8 cellular contexts compared by ENCODE assay signal in genomic region chr4:84499065-84499982, GRCh38. TPM values are rescaled to one million over a fixed set of nuclear protein-coding genes. Genes with fewer than 3 reads are reported as not detected.
DNase-seq lines count a peak whose midpoint lies in the region; ATAC-seq and TF ChIP-seq lines count a peak whose summit lies in the region.

TSS of gene NKX6-1 (minus strand) at chr4:84499292. CDS start at chr4:84498228, 1,064 bp downstream.

- H3K4me2 ChIP-seq in osteoblast (ENCODE audit: insufficient read depth, low read length): peak within 1 kb of the TSS; percentile 87

- ATAC-seq in activated T-helper 17 cell treated with anti-CD3 and anti-CD28 coated beads, Interleukin-2, amount 50 U/mL, for 72 hours (replicated peaks): no peak
- ATAC-seq in Right ventricle myocardium superior (ENCODE audit: poor library complexity) (peak; percentile 86), HG03460 (IDR thresholded peaks at IDR 0.05; ENCODE audit: unreplicated experiment) (no peak)

- H3K9me3 Mint-ChIP-seq in activated T-helper 17 cell treated with anti-CD3 and anti-CD28 coated beads, Interleukin-2, amount 50 U/mL, for 72 hours: peaks cover 5% of the 10 kb centered on the region

- H3K4me3 ChIP-seq in osteoblast (ENCODE audit: insufficient read depth, low read length): peak within 1 kb of the TSS; percentile 65

- H3K27me3 Mint-ChIP-seq in activated T-helper 17 cell treated with anti-CD3 and anti-CD28 coated beads, Interleukin-2, amount 50 U/mL, for 72 hours: peaks cover 77% of the 10 kb centered on the region

- H3K4me1 Mint-ChIP-seq in activated T-helper 17 cell treated with anti-CD3 and anti-CD28 coated beads, Interleukin-2, amount 50 U/mL, for 72 hours: peaks cover 3% of the 10 kb centered on the region

- H3K27ac ChIP-seq in osteoblast (ENCODE audit: low read depth, low read length): no peak within 1 kb of the TSS

- DNase-seq in NCI-H1417 (lab: John Stamatoyannopoulos, UW) (peak; percentile 94 to 95 (median 95)), NCI-H1417 treated with DMSO at 0.1 percent for 48 hours (lab: John Stamatoyannopoulos, UW) (no peak), NCI-H1930 (lab: John Stamatoyannopoulos, UW) (peak; percentile 92 to 93), Right ventricle myocardium superior (peak; percentile 70), osteoblast (ENCODE audit: insufficient read length, low spot score, missing footprints) (peak; percentile 94), 8988T (no peak)

- no peak within 1 kb of the TSS for H3K27ac Mint-ChIP-seq in activated T-helper 17 cell treated with anti-CD3 and anti-CD28 coated beads, Interleukin-2, amount 50 U/mL, for 72 hours

- H3K79me2 ChIP-seq in osteoblast (ENCODE audit: insufficient read depth, low read length): no peaks in the 10 kb centered on the region

- H3K36me3 Mint-ChIP-seq in activated T-helper 17 cell treated with anti-CD3 and anti-CD28 coated beads, Interleukin-2, amount 50 U/mL, for 72 hours (ENCODE audit: low read depth): peaks cover 25% of the 10 kb centered on the region

- H3K36me3 ChIP-seq in osteoblast (ENCODE audit: insufficient read depth, low read length): no peaks in the 10 kb centered on the region

- peaks cover 6% of the 10 kb centered on the region for H3K4me1 ChIP-seq in osteoblast (ENCODE audit: insufficient read depth, low read length)

- no peak for TF ChIP-seq CTCF in osteoblast (IDR thresholded peaks at IDR 0.05; ENCODE audit: extremely low read depth, low read depth, low read length)

- H3K4me3 Mint-ChIP-seq in activated T-helper 17 cell treated with anti-CD3 and anti-CD28 coated beads, Interleukin-2, amount 50 U/mL, for 72 hours: peak within 1 kb of the TSS; percentile 69

- no peaks in the 10 kb centered on the region for H4K20me1 ChIP-seq in osteoblast (ENCODE audit: insufficient read depth, low read length)

- H3K9me3 ChIP-seq in osteoblast (ENCODE audit: low read depth, low read length): no peaks in the 10 kb centered on the region

- peaks cover 98% of the 10 kb centered on the region for H3K27me3 ChIP-seq in osteoblast (ENCODE audit: insufficient read depth, low read length)

- H2AFZ ChIP-seq in osteoblast (ENCODE audit: low read length): peak within 1 kb of the TSS; percentile 78

- intact Hi-C loops in Right ventricle myocardium superior (cut with DNase I): no loop called here

RNA-seq across cellular contexts. Expression of gene NKX6-1, which starts in this region (rescaled TPM):
- not detected for total RNA-seq in activated T-helper 17 cell treated with anti-CD3 and anti-CD28 coated beads, Interleukin-2, amount 50 U/mL, for 72 hours
- not detected for total RNA-seq in Right ventricle myocardium superior
- under 0.01 TPM in 1 of 2 replicates, not detected in the other for total RNA-seq in osteoblast

Comparison
In these comparisons a context has a peak if more than half of its experiments do, and no peak if none do; other contexts are left out.
1. DNase-seq: peak in NCI-H1417 (3 of 3) and NCI-H1930 (2 of 2); none in NCI-H1417 treated with DMSO at 0.1 percent for 48 hours (single experiment) and 8988T (single experiment).
2. Peak in DNase-seq and ATAC-seq in Right ventricle myocardium superior; RNA of the gene not detected or under 1 TPM.
3. Peak in DNase-seq, H3K4me3 ChIP-seq and H3K4me2 ChIP-seq in osteoblast; RNA of the gene not detected or under 1 TPM.